In genomic region chr6:146028250-146028789, GRCh38 we compare ENCODE assay signal across 9 cellular contexts. TPM values are rescaled to one million over a fixed set of nuclear protein-coding genes. Genes with fewer than 3 reads are reported as not detected.
DNase-seq lines count a peak whose midpoint lies in the region; ATAC-seq, FAIRE-seq and TF ChIP-seq lines count a peak whose summit lies in the region.
"Had no signal": no experiment of that assay in that cellular context is flagged by ENCODE, and none has a peak within 500 bp of the region (broad histone marks: within the 10 kb centered on the region; RNA-seq: fewer than 3 reads in every experiment).

No MANE protein-coding gene starts in this region.

- no peak for ATAC-seq in HG03139 (IDR thresholded peaks at IDR 0.05; ENCODE audit: unreplicated experiment)

- CTCF ChIA-PET in AG04449 (lab: Yijun Ruan, JAX): no interaction called here

- no peak for FAIRE-seq in GM19239 (lab: Jason Lieb, UNC)
- FAIRE-seq: colon had no signal

- peaks cover 75% of the 10 kb centered on the region for H3K27me3 Mint-ChIP-seq in nephron progenitor cell (ENCODE audit: low read depth, poor library complexity)

- H3K9ac ChIP-seq in HUES6 (ENCODE audit: low read length): no peak overlapping the region

- DNase-seq in AG04449 (ENCODE audit: low read depth, low spot score) (no peak), GM19239 (ENCODE audit: insufficient read length, low spot score) (peak; percentile 12), fibroblast of the aortic adventitia (ENCODE audit: low read depth) (peak; percentile 56), nephron progenitor cell (peak; percentile 93), DMS79 (lab: John Stamatoyannopoulos, UW) (no peak)
- DNase-seq in activated CD8-positive, alpha-beta memory T cell treated with anti-CD3 and anti-CD28 coated beads for 24 hours: peak; percentile 62

- H3K4me3 ChIP-seq in AG04449 (ENCODE audit: low read depth, low read length) (peak overlapping the region; percentile 8; the same call in 1 of the 2 replicates), HUES6 (ENCODE audit: low read depth, low read length) (peak overlapping the region; percentile 81), fibroblast of the aortic adventitia (ENCODE audit: low read depth, low read length) (peak overlapping the region; percentile 39)

- TF ChIP-seq CTCF in AG04449 (IDR thresholded peaks at IDR 0.05; ENCODE audit: insufficient read depth, low read length, missing control alignments) (no peak), fibroblast of the aortic adventitia (IDR thresholded peaks at IDR 0.05; ENCODE audit: insufficient read depth, low read length) (peak; percentile 19), nephron progenitor cell (IDR thresholded peaks at IDR 0.05) (no peak)

- POLR2A ChIA-PET in AG04449 (lab: Yijun Ruan, JAX): no interaction called here

- no peak overlapping the region for H3K27ac ChIP-seq in HUES6 (ENCODE audit: low read depth, low read length)

- H3K4me1 Mint-ChIP-seq in nephron progenitor cell: no peaks in the 10 kb centered on the region

- no peaks in the 10 kb centered on the region for H3K36me3 Mint-ChIP-seq in nephron progenitor cell (ENCODE audit: low read depth)

- peaks cover 66% of the 10 kb centered on the region for H3K27me3 ChIP-seq in HUES6 (ENCODE audit: control insufficient read depth, insufficient read depth, low read length)

- no peaks in the 10 kb centered on the region for H3K9me3 ChIP-seq in HUES6 (ENCODE audit: control insufficient read depth, insufficient read depth, low read depth, low read length)

- no peak overlapping the region for H3K27ac Mint-ChIP-seq in nephron progenitor cell

- H3K9me3 Mint-ChIP-seq in nephron progenitor cell: no peaks in the 10 kb centered on the region

- H3K4me3 Mint-ChIP-seq in nephron progenitor cell: peak overlapping the region; percentile 38

- H3K36me3 ChIP-seq in HUES6 (ENCODE audit: control insufficient read depth, insufficient read depth, low read length): no peaks in the 10 kb centered on the region

- H3K4me1 ChIP-seq in HUES6 (ENCODE audit: control insufficient read depth, insufficient read depth, low read length): 0 out of 2 replicates have a peak, but pooled peaks cover 3% of the 10 kb centered on the region

RNA-seq across cellular contexts. Expression of gene GRM1, which starts 0.5 kb away (rescaled TPM):
- total RNA-seq in fibroblast of the aortic adventitia (ENCODE audit: low replicate concordance): under 0.01 and 0.09 TPM in 2 replicates

Comparison
In these comparisons a context has a peak if more than half of its experiments do, and no peak if none do; other contexts are left out.
1. DNase-seq: peak in GM19239 (single experiment), activated CD8-positive, alpha-beta memory T cell treated with anti-CD3 and anti-CD28 coated beads for 24 hours (single experiment), fibroblast of the aortic adventitia (single experiment) and nephron progenitor cell (single experiment); none in AG04449 (single experiment) and DMS79 (single experiment).
2. H3K4me3 ChIP-seq: peak in every context shown above with its lines; median percentile 81 in HUES6; 39 in fibroblast of the aortic adventitia; 8 in AG04449.